ENCODE assay signal across 19 cellular contexts in genomic region chr10:67043041-67043440, GRCh38.
"Had no signal": no experiment of that assay in that cellular context is flagged by ENCODE, and none has a peak within 500 bp of the region (broad histone marks: within the 10 kb centered on the region; RNA-seq: fewer than 3 reads in every experiment).

No MANE protein-coding gene starts in this region.

- H3K4me3 ChIP-seq: colonic mucosa, esophagus muscularis mucosa, gastroesophageal sphincter, heart left ventricle, hepatocyte, left lung, lower lobe of right lung, mucosa of descending colon had no signal

- H3K27ac Mint-ChIP-seq: dendritic cell treated with granulocyte-macrophage colony-stimulating factor and Interleukin-4, amounts not matched to agents 40 ng/mL and 50 ng/mL, for 4 days; immature natural killer cell; mesothelial cell of epicardium; naive B cell had no signal

- DNase-seq: colonic mucosa; cortex of kidney; effector memory CD4-positive, alpha-beta T cell; heart left ventricle; hypothalamus; immature natural killer cell; left cardiac atrium; left lung; left ventricle myocardium superior; lower lobe of right lung; mesenchymal stem cell; mucosa of descending colon; naive B cell had no signal

- H3K9me3 Mint-ChIP-seq: dendritic cell treated with granulocyte-macrophage colony-stimulating factor and Interleukin-4, amounts not matched to agents 40 ng/mL and 50 ng/mL, for 4 days; mesothelial cell of epicardium had no signal

- H3K27me3 Mint-ChIP-seq: dendritic cell treated with granulocyte-macrophage colony-stimulating factor and Interleukin-4, amounts not matched to agents 40 ng/mL and 50 ng/mL, for 4 days; naive B cell had no signal

- H3K36me3 ChIP-seq: colonic mucosa, esophagus muscularis mucosa, gastroesophageal sphincter, heart left ventricle, left lung, lower lobe of right lung had no signal

- ATAC-seq: foreskin keratinocyte, gastroesophageal sphincter, heart left ventricle, left cardiac atrium, left lung, left ventricle myocardium superior, lower lobe of right lung, mucosa of descending colon had no signal

- H3K4me1 ChIP-seq: colonic mucosa, esophagus muscularis mucosa, foreskin keratinocyte, gastroesophageal sphincter, left lung, lower lobe of right lung had no signal

- H3K27me3 ChIP-seq: colonic mucosa, esophagus muscularis mucosa, foreskin keratinocyte, gastroesophageal sphincter, heart left ventricle, hepatocyte, left lung had no signal

- H3K4me3 Mint-ChIP-seq: dendritic cell treated with granulocyte-macrophage colony-stimulating factor and Interleukin-4, amounts not matched to agents 40 ng/mL and 50 ng/mL, for 4 days; immature natural killer cell; mesothelial cell of epicardium; naive B cell had no signal

- H3K27ac ChIP-seq: colonic mucosa, esophagus muscularis mucosa, foreskin keratinocyte, gastroesophageal sphincter, heart left ventricle, hepatocyte, left lung, lower lobe of right lung had no signal

- H3K4me2 ChIP-seq: hepatocyte had no signal

- H3K36me3 Mint-ChIP-seq: immature natural killer cell, mesothelial cell of epicardium, naive B cell had no signal

- H3K9me3 ChIP-seq: colonic mucosa, esophagus muscularis mucosa, gastroesophageal sphincter, heart left ventricle, left lung, lower lobe of right lung, mucosa of descending colon had no signal

- H3K79me2 ChIP-seq: hepatocyte had no signal

- H2AFZ ChIP-seq: hepatocyte had no signal

- H3K4me1 Mint-ChIP-seq: immature natural killer cell, naive B cell had no signal
